ENCODE assay signal across 8 cellular contexts in genomic region chr17:42180922-42181850, GRCh38. TPM values are rescaled to one million over a fixed set of nuclear protein-coding genes. Genes with fewer than 3 reads are reported as not detected.
DNase-seq lines count a peak whose midpoint lies in the region; ATAC-seq and TF ChIP-seq lines count a peak whose summit lies in the region.

KCNH4 (minus strand) TSS chr17:42181142; CDS start chr17:42180945, 197 bp downstream.

- peak; percentile 84 for TF ChIP-seq CTCF in GM12872 (IDR thresholded peaks at IDR 0.05; ENCODE audit: insufficient read depth, low read depth, low read length)

- DNase-seq in HS-27A (ENCODE audit: low read depth), result peak; percentile 55
- DNase-seq in NOMO-1 treated with DMSO at 0.1 percent for 48 hours (lab: John Stamatoyannopoulos, UW; ENCODE audit: unreplicated experiment), result peak; percentile 79
- DNase-seq in activated T-cell treated with anti-CD3 and anti-CD28 coated beads for 48 hours (ENCODE audit: low read depth), result peak; percentile 90
- DNase-seq in myocyte (ENCODE audit: low read depth), result peak; percentile 48
- peak; percentile 95 for DNase-seq in stimulated activated CD8-positive, alpha-beta memory T cell treated with anti-CD3 and anti-CD28 coated beads, Interleukin-4, amount 100 ng/mL, for 48 hours
- DNase-seq in RKO (ENCODE audit: low spot score), result no peak

- ATAC-seq in esophagus mucosa, result peak; percentile 77

RNA-seq across cellular contexts. Expression of gene KCNH4, which starts in this region (rescaled TPM):
- total RNA-seq in esophagus mucosa (not detected), myocyte (not detected in 2 replicates)
- not detected for polyA plus RNA-seq in myocyte (2012)

Comparison
In these comparisons a context has a peak if more than half of its experiments do, and no peak if none do; other contexts are left out.
1. Peak in ATAC-seq in esophagus mucosa; RNA of the gene not detected or under 1 TPM.
2. Peak in DNase-seq in myocyte; RNA of the gene not detected or under 1 TPM.